ENCODE assay signal across 8 cellular contexts in genomic region chr11:31106963-31107576, GRCh38.
DNase-seq lines count a peak whose midpoint lies in the region; ATAC-seq and TF ChIP-seq lines count a peak whose summit lies in the region.

No MANE protein-coding gene starts in this region.

- H3K9me3 Mint-ChIP-seq in chondrocyte (ENCODE audit: low read depth): no peaks in the 10 kb centered on the region

- TF ChIP-seq POLR2A in right lobe of liver (IDR thresholded peaks at IDR 0.05): no peak

- ATAC-seq in HG02763 (IDR thresholded peaks at IDR 0.05; ENCODE audit: unreplicated experiment): peak; percentile 77
- peak; percentile 87 to 95 (median 92) for ATAC-seq in right lobe of liver

- no peak overlapping the region for H3K4me3 Mint-ChIP-seq in chondrocyte (ENCODE audit: unreplicated experiment)

- no peaks in the 10 kb centered on the region for H3K9me3 ChIP-seq in right lobe of liver

- H3K27ac Mint-ChIP-seq in chondrocyte (ENCODE audit: unreplicated experiment): no peak overlapping the region

- peaks cover 0 to 8% (median 1%) of the 10 kb centered on the region in 4 donors for H3K4me1 ChIP-seq in right lobe of liver

- DNase-seq in NCI-H146 treated with DMSO at 0.1 percent for 48 hours (lab: John Stamatoyannopoulos, UW; ENCODE audit: unreplicated experiment): peak; percentile 73
- DNase-seq in T-helper 9 cell: peak; percentile 15
- no peak for DNase-seq in chondrocyte (ENCODE audit: low spot score)
- peak; percentile 52 to 73 (median 56) for DNase-seq in right lobe of liver
- DNase-seq in stimulated activated CD8-positive, alpha-beta memory T cell treated with anti-CD3 and anti-CD28 coated beads, Interleukin-4, amount 100 ng/mL, for 48 hours: peak; percentile 76

- intact Hi-C loops in right lobe of liver (cut with DNase I): no loop called here

- H3K36me3 ChIP-seq in right lobe of liver: no peaks in the 10 kb centered on the region

- no peaks in the 10 kb centered on the region for H3K27me3 ChIP-seq in right lobe of liver

- 6% methylated on average over 5 of the region's 5 CpGs for WGBS in right lobe of liver (ENCODE audit: insufficient coverage, low coverage, low lambda C conversion rate, missing lambda C conversion rate)

- H3K4me3 ChIP-seq in right lobe of liver: no peak overlapping the region

- TF ChIP-seq CTCF in 22Rv1 (IDR thresholded peaks at IDR 0.05) (peak; percentile 83), GM12874 (IDR thresholded peaks at IDR 0.05; ENCODE audit: insufficient read depth, low read depth, low read length) (peak; percentile 60), chondrocyte (IDR thresholded peaks at IDR 0.05) (peak; percentile 74), right lobe of liver (IDR thresholded peaks at IDR 0.05) (peak; percentile 61 to 81 (median 74))

- no peaks in the 10 kb centered on the region for H3K36me3 Mint-ChIP-seq in chondrocyte (ENCODE audit: low read depth)

- H3K27me3 Mint-ChIP-seq in chondrocyte (ENCODE audit: low read depth): peaks cover 23% of the 10 kb centered on the region

- no peak overlapping the region for H3K27ac ChIP-seq in 22Rv1
- no peak overlapping the region for H3K27ac ChIP-seq in right lobe of liver

- H3K4me1 Mint-ChIP-seq in chondrocyte (ENCODE audit: low read depth): no peaks in the 10 kb centered on the region
